In genomic region chr11:120511804-120512726, GRCh38 we compare ENCODE assay signal across 1 cellular context.
A peak's percentile ranks its signal among the peaks of the same experiment; 100 is the strongest.
TF ChIP-seq lines count a peak whose summit lies in the region.

No MANE protein-coding gene starts in this region.

TF ChIP-seq in GM12878, 131 proteins besides CTCF, POLR2A, EP300 and RAD21 (continued from another document):
- TF ChIP-seq NFXL1 (IDR thresholded peaks at IDR 0.05; ENCODE audit: borderline replicate concordance) (0 out of 2 replicates have a peak, but pooled peaks have one; percentile 57), GABPA (IDR thresholded peaks at IDR 0.05; ENCODE audit: low read depth) (no peak), ESRRA (IDR thresholded peaks at IDR 0.05; ENCODE audit: low read length) (no peak), SIX5 (IDR thresholded peaks at IDR 0.05; ENCODE audit: low read depth, low read length, severe bottlenecking) (no peak), RB1 (IDR thresholded peaks at IDR 0.05; ENCODE audit: borderline replicate concordance) (no peak), E4F1 (IDR thresholded peaks at IDR 0.05; ENCODE audit: borderline replicate concordance, partially characterized antibody) (no peak), CREB1 (IDR thresholded peaks at IDR 0.05; ENCODE audit: low read depth) (no peak), HDAC6 (IDR thresholded peaks at IDR 0.05; ENCODE audit: unreplicated experiment) (no peak), FOXM1 (IDR thresholded peaks at IDR 0.05; ENCODE audit: low read depth, low read length) (no peak), IKZF1 (conservative IDR thresholded peaks at IDR 0.05) (no peak), IRF4 (IDR thresholded peaks at IDR 0.05; ENCODE audit: low read depth, low read length) (no peak), SUZ12 (IDR thresholded peaks at IDR 0.05; ENCODE audit: unreplicated experiment) (no peak), NR2F1 (conservative IDR thresholded peaks at IDR 0.05) (no peak), MYB (IDR thresholded peaks at IDR 0.05; ENCODE audit: borderline replicate concordance, low read depth, low read length) (no peak), PML (IDR thresholded peaks at IDR 0.05; ENCODE audit: low read length) (no peak)
